In genomic region chr10:131981429-131982184, GRCh38 we compare ENCODE assay signal across 8 cellular contexts. TPM values are rescaled to one million over a fixed set of nuclear protein-coding genes. Genes with fewer than 3 reads are reported as not detected.
DNase-seq lines count a peak whose midpoint lies in the region; ATAC-seq and TF ChIP-seq lines count a peak whose summit lies in the region.

A gene with protein sequence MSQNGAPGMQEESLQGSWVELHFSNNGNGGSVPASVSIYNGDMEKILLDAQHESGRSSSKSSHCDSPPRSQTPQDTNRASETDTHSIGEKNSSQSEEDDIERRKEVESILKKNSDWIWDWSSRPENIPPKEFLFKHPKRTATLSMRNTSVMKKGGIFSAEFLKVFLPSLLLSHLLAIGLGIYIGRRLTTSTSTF (minus strand): TSS chr10:131981923. CDS start chr10:131981806, 117 bp downstream.

- H3K27me3 ChIP-seq in AG04450 (ENCODE audit: control insufficient read depth, insufficient read depth, low read length) (no peaks in the 10 kb centered on the region), colonic mucosa (peaks cover 9% of the 10 kb centered on the region)

- intact Hi-C loops in activated CD4-positive, alpha-beta T cell treated with anti-CD3 and anti-CD28 coated beads, Interleukin-2, amount 10 ng/mL, durations not matched to agents 24 days and 14 days (cut with micrococcal nuclease), result loop anchor here (1.0 to 5.0 kb wide), 3 partner anchors 9 to 471 kb away; no protein-coding TSS in a partner anchor
- intact Hi-C loops in colonic mucosa (cut with DNase I) (no loop called here), left colon (cut with DNase I, micrococcal nuclease) (no loop called here)

- peak within 1 kb of the TSS; percentile 91 for H3K4me3 Mint-ChIP-seq in activated CD4-positive, alpha-beta T cell treated with anti-CD3 and anti-CD28 coated beads, Interleukin-2, amount 10 ng/mL, durations not matched to agents 24 days and 14 days

- peaks cover 3% of the 10 kb centered on the region for H3K9me3 Mint-ChIP-seq in activated CD4-positive, alpha-beta T cell treated with anti-CD3 and anti-CD28 coated beads, Interleukin-2, amount 10 ng/mL, durations not matched to agents 24 days and 14 days

- H3K27ac ChIP-seq in AG04450 (ENCODE audit: low read depth, low read length), result peak within 1 kb of the TSS; percentile 52
- H3K27ac ChIP-seq in colonic mucosa, result peak within 1 kb of the TSS; percentile 44

- ATAC-seq in GM18867 (IDR thresholded peaks at IDR 0.05; ENCODE audit: unreplicated experiment), result peak; percentile 91
- ATAC-seq in HG03097 (IDR thresholded peaks at IDR 0.05; ENCODE audit: low FRiP score, unreplicated experiment), result peak; percentile 87
- peak; percentile 92 for ATAC-seq in left colon

- TF ChIP-seq CTCF in AG04450 (IDR thresholded peaks at IDR 0.05; ENCODE audit: low read depth, low read length) (peak; percentile 17; the same call in 1 of the 2 replicates), colonic mucosa (IDR thresholded peaks at IDR 0.05) (no peak)

- H3K4me3 ChIP-seq in AG04450 (ENCODE audit: low read depth, low read length) (peak within 1 kb of the TSS; percentile 81), colonic mucosa (peak within 1 kb of the TSS; percentile 61)

- H3K36me3 Mint-ChIP-seq in activated CD4-positive, alpha-beta T cell treated with anti-CD3 and anti-CD28 coated beads, Interleukin-2, amount 10 ng/mL, durations not matched to agents 24 days and 14 days (ENCODE audit: low read depth), result peaks cover 35% of the 10 kb centered on the region

- peak within 1 kb of the TSS; percentile 87 for H3K27ac Mint-ChIP-seq in activated CD4-positive, alpha-beta T cell treated with anti-CD3 and anti-CD28 coated beads, Interleukin-2, amount 10 ng/mL, durations not matched to agents 24 days and 14 days

- H3K36me3 ChIP-seq in colonic mucosa, result no peaks in the 10 kb centered on the region

- H3K9ac ChIP-seq in colonic mucosa (ENCODE audit: low read depth in 2 of 2, low read length in 2 of 2), result peak within 1 kb of the TSS in 1 of 2 donors; percentile 82

- POLR2A ChIA-PET in AG04450 (lab: Yijun Ruan, JAX), result interaction anchor here (0.6 to 2.7 kb wide), 9 partner anchors 16 to 535 kb away, joined by 3 to 17 read pairs (median 5); partner anchors contain the start of gene PPP2R2D

- peaks cover 36% of the 10 kb centered on the region for H3K4me1 Mint-ChIP-seq in activated CD4-positive, alpha-beta T cell treated with anti-CD3 and anti-CD28 coated beads, Interleukin-2, amount 10 ng/mL, durations not matched to agents 24 days and 14 days

- H3K27me3 Mint-ChIP-seq in activated CD4-positive, alpha-beta T cell treated with anti-CD3 and anti-CD28 coated beads, Interleukin-2, amount 10 ng/mL, durations not matched to agents 24 days and 14 days, result peaks cover 14% of the 10 kb centered on the region

- peaks cover 5% of the 10 kb centered on the region for H3K4me1 ChIP-seq in colonic mucosa

- DNase-seq in AG04450 (ENCODE audit: low read depth, low spot score), result peak; percentile 83
- peak; percentile 77 for DNase-seq in NCI-H345 treated with DMSO at 0.1 percent for 48 hours (lab: John Stamatoyannopoulos, UW; ENCODE audit: unreplicated experiment)
- DNase-seq in activated CD4-positive, alpha-beta T cell treated with anti-CD3 and anti-CD28 coated beads, Interleukin-2, amount 10 ng/mL, durations not matched to agents 24 days and 14 days, result peak; percentile 98
- peak; percentile 91 for DNase-seq in colonic mucosa
- DNase-seq in left colon, result peak; percentile 86 to 90
- DNase-seq in stimulated activated CD4-positive, alpha-beta T cell treated with anti-CD3 and anti-CD28 coated beads, Interleukin-1b, Interleukin-23, amount 100 ng/mL, for 4 hours (ENCODE audit: low read depth in 2 of 2), result peak; percentile 91 to 99

- CTCF ChIA-PET in AG04450 (lab: Charles Lee), result interaction anchor here (1.0 to 4.1 kb wide), 5 partner anchors 15 to 154 kb away, joined by 3 to 30 read pairs (median 4); no protein-coding TSS in a partner anchor

- H3K9me3 ChIP-seq in AG04450 (ENCODE audit: control insufficient read depth, insufficient read depth, low read length) (peaks cover 12% of the 10 kb centered on the region), colonic mucosa (no peaks in the 10 kb centered on the region)

RNA-seq across cellular contexts. Expression of the gene that starts here (rescaled TPM):
- polyA plus RNA-seq in AG04450 (2011; rRNA removed), result 68.6 and 73.5 TPM in 2 replicates
- 31.2 and 36.1 TPM in 2 replicates for polyA minus RNA-seq in AG04450 (2011; rRNA and poly(A)+ RNA removed)
- 94.4 and 95.1 TPM in 2 replicates for total RNA-seq in activated CD4-positive, alpha-beta T cell treated with anti-CD3 and anti-CD28 coated beads, Interleukin-2, amount 10 ng/mL, durations not matched to agents 24 days and 14 days
- 10 to 100 TPM in 1 of 2 donors, 1 to 10 TPM in 1; 6.9 to 51.7 TPM for total RNA-seq in colonic mucosa
- total RNA-seq in left colon, result 1 to 10 TPM; 4.7 to 9.4 TPM

Comparison
In these comparisons a context has a peak if more than half of its experiments do, and no peak if none do; other contexts are left out.
1. Peak in every context shown above with its lines: DNase-seq, ATAC-seq, H3K4me3 ChIP-seq and H3K27ac ChIP-seq.